In genomic region chr11:65611028-65611757, GRCh38 we compare ENCODE assay signal across 8 cellular contexts. TPM values are rescaled to one million over a fixed set of nuclear protein-coding genes. Genes with fewer than 3 reads are reported as not detected.
A peak's percentile ranks its signal among the peaks of the same experiment; 100 is the strongest.
DNase-seq lines count a peak whose midpoint lies in the region; ATAC-seq and TF ChIP-seq lines count a peak whose summit lies in the region.

No MANE protein-coding gene starts in this region.

- H3K79me2 ChIP-seq in GM23338 (replicated peaks; ENCODE audit: insufficient read depth): peaks cover 12% of the 10 kb centered on the region

- peak overlapping the region; percentile 38; the same call in 1 of the 2 replicates for H3K4me2 ChIP-seq in GM23338

- WGBS in heart left ventricle, 4 donors: 37 to 54% (median 39%) methylated on average over 8 to 10 of the region's 10 CpGs

- H3K27ac ChIP-seq in GM23338 (ENCODE audit: low read depth) (no peak overlapping the region), heart left ventricle (peak overlapping the region; percentile 93 to 99 (median 97)), gastrocnemius medialis (peak overlapping the region; percentile 82 to 93 (median 91))

- H3K4me3 Mint-ChIP-seq in GM23338 (peak overlapping the region; percentile 36; the same call in 2 of the 3 replicates), activated B cell treated with CpG ODN at 0.5 μM for 24 hours (peak overlapping the region; percentile 52)

- no peaks in the 10 kb centered on the region for H3K9me2 ChIP-seq in GM23338 (ENCODE audit: insufficient read depth)

- H3K4me1 Mint-ChIP-seq in GM23338 (peaks cover 16% of the 10 kb centered on the region), activated B cell treated with CpG ODN at 0.5 μM for 24 hours (peaks cover 54% of the 10 kb centered on the region)

- no peak for TF ChIP-seq CTCF in GM23338 (conservative IDR thresholded peaks at IDR 0.05; ENCODE audit: low read depth in 2 of 2)
- TF ChIP-seq CTCF in activated B cell treated with CpG ODN at 0.5 μM for 24 hours (IDR thresholded peaks at IDR 0.05): no peak
- TF ChIP-seq CTCF in heart left ventricle (IDR thresholded peaks at IDR 0.05): no peak
- no peak for TF ChIP-seq CTCF in gastrocnemius medialis (IDR thresholded peaks at IDR 0.05 in 4 of 5, conservative IDR thresholded peaks at IDR 0.05 in 1 of 5)

- H3K4me1 ChIP-seq in GM23338 (ENCODE audit: insufficient read depth): peaks cover 20% of the 10 kb centered on the region
- peaks cover 4 to 86% (median 55%) of the 10 kb centered on the region in 12 donors for H3K4me1 ChIP-seq in heart left ventricle
- H3K4me1 ChIP-seq in gastrocnemius medialis: peaks cover 38 to 60% of the 10 kb centered on the region in 2 donors

- in situ Hi-C loops in gastrocnemius medialis (cut with MboI; ENCODE audit: low sequenced_read_pairs in 4 of 4): no loop called here

- no peak overlapping the region for H2AFZ ChIP-seq in GM23338

- H4K20me1 ChIP-seq in GM23338 (replicated peaks; ENCODE audit: insufficient read depth): peaks cover under 1% of the 10 kb centered on the region; the same call in 1 of the 2 replicates

- H3F3A ChIP-seq in GM23338 (replicated peaks; ENCODE audit: low read depth): peaks cover 19% of the 10 kb centered on the region

- H3K9me3 Mint-ChIP-seq in GM23338 (no peaks in the 10 kb centered on the region), activated B cell treated with CpG ODN at 0.5 μM for 24 hours (no peaks in the 10 kb centered on the region)

- POLR2A ChIA-PET in activated B cell treated with CpG ODN at 0.5 μM for 24 hours (lab: Charles Lee): interaction anchor here (0.6 to 5.3 kb wide), 2 partner anchors 35 to 43 kb away, joined by 3 to 62 read pairs; partner anchors contain the start of gene EHBP1L1

- CTCF ChIA-PET in activated B cell treated with CpG ODN at 0.5 μM for 24 hours (lab: Charles Lee): no interaction called here

- H3K36me3 ChIP-seq in GM23338 (ENCODE audit: insufficient read depth) (no peaks in the 10 kb centered on the region), heart left ventricle (peaks cover 0 to 61% (median 37%) of the 10 kb centered on the region in 9 donors), gastrocnemius medialis (no peaks in the 10 kb centered on the region)

- H3K36me3 Mint-ChIP-seq in GM23338 (ENCODE audit: low read depth): peaks cover 6% of the 10 kb centered on the region; the same call in 1 of the 3 replicates
- peaks cover 63% of the 10 kb centered on the region for H3K36me3 Mint-ChIP-seq in activated B cell treated with CpG ODN at 0.5 μM for 24 hours (ENCODE audit: low read depth)

- no peaks in the 10 kb centered on the region for H3K27me3 ChIP-seq in GM23338 (ENCODE audit: insufficient read depth)
- no peaks in the 10 kb centered on the region for H3K27me3 ChIP-seq in heart left ventricle
- no peaks in the 10 kb centered on the region for H3K27me3 ChIP-seq in gastrocnemius medialis

- no peak for ATAC-seq in GM23338
- no peak for ATAC-seq in activated B cell treated with CpG ODN at 0.5 μM for 24 hours (ENCODE audit: low read depth)
- peak in 1 of 4 donors; percentile 18 for ATAC-seq in heart left ventricle
- no peak for ATAC-seq in gastrocnemius medialis

- H3K27ac Mint-ChIP-seq in GM23338 (no peak overlapping the region), activated B cell treated with CpG ODN at 0.5 μM for 24 hours (peak overlapping the region; percentile 66)

- intact Hi-C loops in activated B cell treated with CpG ODN at 0.5 μM for 24 hours (cut with micrococcal nuclease): no loop called here
- intact Hi-C loops in heart left ventricle (cut with DNase I): loop anchor here in 5 of 10 donors (5.0 to 10.0 kb wide), 4 partner anchors 34 to 164 kb away; partner anchors contain the start of genes EHBP1L1 (in 3 of the 5), FAM89B (in 1 of the 5), KAT5 (in 1 of the 5) and ZNRD2 (in 1 of the 5)
- intact Hi-C loops in gastrocnemius medialis (cut with DNase I; ENCODE audit: low total_unique reads): no loop called here

- TF ChIP-seq POLR2A in heart left ventricle (IDR thresholded peaks at IDR 0.05) (peak in 1 of 2 donors; percentile 15), gastrocnemius medialis (IDR thresholded peaks at IDR 0.05) (no peak)

- peak overlapping the region; percentile 59; the same call in 1 of the 2 replicates for H3K4me3 ChIP-seq in GM23338
- peak overlapping the region in 11 of 12 donors; percentile 64 to 100 (median 96) for H3K4me3 ChIP-seq in heart left ventricle
- H3K4me3 ChIP-seq in gastrocnemius medialis: peak overlapping the region; percentile 10 to 82 (median 70)

- H3K27me3 Mint-ChIP-seq in GM23338 (ENCODE audit: insufficient read depth, low read depth, poor library complexity): peaks cover 25% of the 10 kb centered on the region
- no peaks in the 10 kb centered on the region for H3K27me3 Mint-ChIP-seq in activated B cell treated with CpG ODN at 0.5 μM for 24 hours

- DNase-seq in GM23338 (ENCODE audit: low spot score) (peak; percentile 56), activated B cell treated with CpG ODN at 0.5 μM for 24 hours (no peak), heart left ventricle (peak; percentile 75 to 86 (median 84)), gastrocnemius medialis (no peak), AG08395 (ENCODE audit: low spot score) (no peak), NCI-H1417 treated with DMSO at 0.1 percent for 48 hours (lab: John Stamatoyannopoulos, UW) (no peak), NCI-H2171 (lab: John Stamatoyannopoulos, UW) (no peak)
- no peak for DNase-seq in activated CD8-positive, alpha-beta memory T cell treated with anti-CD3 and anti-CD28 coated beads for 24 hours

- H3K9me3 ChIP-seq in heart left ventricle (no peaks in the 10 kb centered on the region), gastrocnemius medialis (no peaks in the 10 kb centered on the region)

TF ChIP-seq in GM23338, 12 proteins besides CTCF, POLR2A, EP300 and RAD21:
- TF ChIP-seq NANOG (IDR thresholded peaks at IDR 0.05; ENCODE audit: borderline replicate concordance): no peak
- no peak for TF ChIP-seq STAT1 (IDR thresholded peaks at IDR 0.05; ENCODE audit: unreplicated experiment)
- TF ChIP-seq POLR2AphosphoS5 (IDR thresholded peaks at IDR 0.05; ENCODE audit: low read depth): no peak
- TF ChIP-seq JUNB (IDR thresholded peaks at IDR 0.05; ENCODE audit: unreplicated experiment): no peak
- TF ChIP-seq, protein P1, sequence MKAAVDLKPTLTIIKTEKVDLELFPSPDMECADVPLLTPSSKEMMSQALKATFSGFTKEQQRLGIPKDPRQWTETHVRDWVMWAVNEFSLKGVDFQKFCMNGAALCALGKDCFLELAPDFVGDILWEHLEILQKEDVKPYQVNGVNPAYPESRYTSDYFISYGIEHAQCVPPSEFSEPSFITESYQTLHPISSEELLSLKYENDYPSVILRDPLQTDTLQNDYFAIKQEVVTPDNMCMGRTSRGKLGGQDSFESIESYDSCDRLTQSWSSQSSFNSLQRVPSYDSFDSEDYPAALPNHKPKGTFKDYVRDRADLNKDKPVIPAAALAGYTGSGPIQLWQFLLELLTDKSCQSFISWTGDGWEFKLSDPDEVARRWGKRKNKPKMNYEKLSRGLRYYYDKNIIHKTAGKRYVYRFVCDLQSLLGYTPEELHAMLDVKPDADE (IDR thresholded peaks at IDR 0.05): no peak

RNA-seq across cellular contexts. Expression of gene MAP3K11, which starts 2.8 kb away (rescaled TPM):
- 32.8 and 38.6 TPM in 2 replicates for total RNA-seq in GM23338 (2014; rRNA removed; shearing (Covaris generic))
- 19.8 and 20.8 TPM in 2 replicates for polyA plus RNA-seq in GM23338 (2016; fragmentation: Nextera tagmentation; extraction: Ambion mirVana)
- 72.1 and 89.6 TPM in 2 replicates for total RNA-seq in activated B cell treated with CpG ODN at 0.5 μM for 24 hours
- total RNA-seq in heart left ventricle: 10 to 100 TPM; 26.2 to 68.6 (median 31.4) TPM
- 10 to 100 TPM; 29.4 to 39.3 TPM for polyA plus RNA-seq in heart left ventricle
- total RNA-seq in gastrocnemius medialis: 10 to 100 TPM in 3 of 4 donors, 1 to 10 TPM in 1; 10.0 to 13.8 (median 11.1) TPM

RNA-seq across cellular contexts. Expression of gene PCNX3, which starts 4.4 kb away (rescaled TPM):
- total RNA-seq in GM23338 (2014; rRNA removed; shearing (Covaris generic)): 41.2 and 52.2 TPM in 2 replicates
- polyA plus RNA-seq in GM23338 (2016; fragmentation: Nextera tagmentation; extraction: Ambion mirVana) (7.3 and 8.7 TPM in 2 replicates), heart left ventricle (10 to 100 TPM in 1 of 2 donors, 1 to 10 TPM in 1; 7.1 to 14.0 TPM)
- total RNA-seq in activated B cell treated with CpG ODN at 0.5 μM for 24 hours (45.3 and 51.4 TPM in 2 replicates), heart left ventricle (10 to 100 TPM in 8 of 9 donors, 1 to 10 TPM in 1; 9.5 to 23.4 (median 15.4) TPM), gastrocnemius medialis (10 to 100 TPM in 3 of 4 donors, 1 to 10 TPM in 1; 7.6 to 15.6 (median 13.1) TPM)

RNA-seq across cellular contexts. Expression of gene KCNK7, which starts 15.6 kb away (rescaled TPM):
- total RNA-seq in GM23338 (2014; rRNA removed; shearing (Covaris generic)): not detected in 2 replicates
- polyA plus RNA-seq in GM23338 (2016; fragmentation: Nextera tagmentation; extraction: Ambion mirVana) (0.24 and 0.60 TPM in 2 replicates), heart left ventricle (1 to 10 TPM in 1 of 2 donors, under 1 TPM in 1; 0.42 to 1.6 TPM)
- total RNA-seq in activated B cell treated with CpG ODN at 0.5 μM for 24 hours (1.0 and 1.1 TPM in 2 replicates), heart left ventricle (under 1 TPM in 7 of 9 donors, not detected in 2; 0.18 to 0.75 (median 0.41) TPM), gastrocnemius medialis (10 to 100 TPM in 1 of 4 donors, under 1 TPM in 1, not detected in 2; 0.39 to 18.6 TPM)

RNA-seq across cellular contexts. Expression of gene SIPA1, which starts 26.7 kb away (rescaled TPM):
- 54.6 and 56.7 TPM in 2 replicates for total RNA-seq in GM23338 (2014; rRNA removed; shearing (Covaris generic))
- polyA plus RNA-seq in GM23338 (2016; fragmentation: Nextera tagmentation; extraction: Ambion mirVana): 50.1 and 75.5 TPM in 2 replicates
- total RNA-seq in activated B cell treated with CpG ODN at 0.5 μM for 24 hours: 236 and 252 TPM in 2 replicates
- total RNA-seq in heart left ventricle: 10 to 100 TPM; 17.0 to 63.3 (median 21.6) TPM
- 10 to 100 TPM; 26.5 to 35.5 TPM for polyA plus RNA-seq in heart left ventricle
- 10 to 100 TPM in 2 of 4 donors, 1 to 10 TPM in 2; 6.7 to 10.9 (median 10.0) TPM for total RNA-seq in gastrocnemius medialis

RNA-seq across cellular contexts. Expression of gene EHBP1L1, which starts 35.3 kb away (rescaled TPM):
- 10.9 and 12.6 TPM in 2 replicates for total RNA-seq in GM23338 (2014; rRNA removed; shearing (Covaris generic))
- 1.4 and 2.9 TPM in 2 replicates for polyA plus RNA-seq in GM23338 (2016; fragmentation: Nextera tagmentation; extraction: Ambion mirVana)
- 143 and 163 TPM in 2 replicates for total RNA-seq in activated B cell treated with CpG ODN at 0.5 μM for 24 hours
- total RNA-seq in heart left ventricle: 100 to 1,000 TPM in 3 of 9 donors, 10 to 100 TPM in 6; 37.4 to 144 (median 80.9) TPM
- polyA plus RNA-seq in heart left ventricle: 10 to 100 TPM; 52.3 to 71.4 TPM
- 100 to 1,000 TPM; 191 to 374 (median 250) TPM for total RNA-seq in gastrocnemius medialis

Comparison
In these comparisons a context has a peak if more than half of its experiments do, and no peak if none do; other contexts are left out.
1. DNase-seq: peak in GM23338 (single experiment) and heart left ventricle (5 of 5); none in activated B cell treated with CpG ODN at 0.5 μM for 24 hours (single experiment), gastrocnemius medialis (0 of 2), AG08395 (single experiment), activated CD8-positive, alpha-beta memory T cell treated with anti-CD3 and anti-CD28 coated beads for 24 hours (single experiment), NCI-H1417 treated with DMSO at 0.1 percent for 48 hours (single experiment) and NCI-H2171 (single experiment).
2. Peak in every context shown above with its lines, with median percentiles within 50 percentile points of each other: H3K4me3 ChIP-seq.